Comparison of ENCODE assay signal across 8 cellular contexts in genomic region chr2:138504546-138505239, GRCh38. TPM values are rescaled to one million over a fixed set of nuclear protein-coding genes. Genes with fewer than 3 reads are reported as not detected.
DNase-seq lines count a peak whose midpoint lies in the region; ATAC-seq and TF ChIP-seq lines count a peak whose summit lies in the region.

No MANE protein-coding gene starts in this region.

- H3K4me1 Mint-ChIP-seq in stimulated activated naive CD8-positive, alpha-beta T cell treated with anti-CD3 and anti-CD28 coated beads, Interleukin-15, Interleukin-2, amounts not matched to agents 100 ng/mL and 50 ng/mL, for 24 hours (ENCODE audit: low read depth) = peaks cover 63% of the 10 kb centered on the region
- peaks cover 59% of the 10 kb centered on the region for H3K4me1 Mint-ChIP-seq in brain

- no peaks in the 10 kb centered on the region for H3K27me3 Mint-ChIP-seq in stimulated activated naive CD8-positive, alpha-beta T cell treated with anti-CD3 and anti-CD28 coated beads, Interleukin-15, Interleukin-2, amounts not matched to agents 100 ng/mL and 50 ng/mL, for 24 hours
- H3K27me3 Mint-ChIP-seq in brain = peaks cover 12% of the 10 kb centered on the region

- H3K9me3 Mint-ChIP-seq in stimulated activated naive CD8-positive, alpha-beta T cell treated with anti-CD3 and anti-CD28 coated beads, Interleukin-15, Interleukin-2, amounts not matched to agents 100 ng/mL and 50 ng/mL, for 24 hours = peaks cover 2% of the 10 kb centered on the region
- peaks cover 0 to 3% (median 0%) of the 10 kb centered on the region in 5 experiments for H3K9me3 Mint-ChIP-seq in brain

- TF ChIP-seq CTCF in brain (conservative IDR thresholded peaks at IDR 0.05) = no peak

- DNase-seq in stimulated activated naive CD8-positive, alpha-beta T cell treated with anti-CD3 and anti-CD28 coated beads, Interleukin-15, Interleukin-2, amounts not matched to agents 100 U/mL and 50 U/mL, for 24 hours = no peak
- no peak for DNase-seq in activated CD4-positive, CD25-positive, alpha-beta regulatory T cell (lab: John Stamatoyannopoulos, UW)
- no peak for DNase-seq in NCI-H2107 treated with DMSO at 0.1 percent for 48 hours (lab: John Stamatoyannopoulos, UW; ENCODE audit: unreplicated experiment)
- DNase-seq in midbrain (lab: John Stamatoyannopoulos, UW) = no peak
- DNase-seq in NCI-H446 treated with DMSO at 0.1 percent for 48 hours (lab: John Stamatoyannopoulos, UW) = no peak

- peak overlapping the region; percentile 76 for H3K27ac Mint-ChIP-seq in stimulated activated naive CD8-positive, alpha-beta T cell treated with anti-CD3 and anti-CD28 coated beads, Interleukin-15, Interleukin-2, amounts not matched to agents 100 ng/mL and 50 ng/mL, for 24 hours
- peak overlapping the region in 1 of 5 experiments; percentile 94 for H3K27ac Mint-ChIP-seq in brain

- peaks cover 7% of the 10 kb centered on the region for H3K36me3 Mint-ChIP-seq in stimulated activated naive CD8-positive, alpha-beta T cell treated with anti-CD3 and anti-CD28 coated beads, Interleukin-15, Interleukin-2, amounts not matched to agents 100 ng/mL and 50 ng/mL, for 24 hours (ENCODE audit: low read depth)
- peaks cover 13% of the 10 kb centered on the region for H3K36me3 Mint-ChIP-seq in brain

- ATAC-seq in stimulated activated naive CD8-positive, alpha-beta T cell treated with anti-CD3 and anti-CD28 coated beads, Interleukin-15, Interleukin-2, amounts not matched to agents 100 U/mL and 50 U/mL, for 24 hours = no peak
- ATAC-seq in HG03460 (IDR thresholded peaks at IDR 0.05; ENCODE audit: unreplicated experiment) = peak; percentile 34

- peak overlapping the region; percentile 95 for H3K4me3 Mint-ChIP-seq in stimulated activated naive CD8-positive, alpha-beta T cell treated with anti-CD3 and anti-CD28 coated beads, Interleukin-15, Interleukin-2, amounts not matched to agents 100 ng/mL and 50 ng/mL, for 24 hours
- peak overlapping the region; percentile 31 to 99 (median 97) for H3K4me3 Mint-ChIP-seq in brain

RNA-seq across cellular contexts. Expression of gene SPOPL, which starts 3.1 kb away (rescaled TPM):
- polyA plus RNA-seq in brain (ENCODE audit: insufficient read depth, low read depth, low replicate concordance) = 2.3 TPM
